ENCODE assay signal across 10 cellular contexts in the genomic region with DNA sequence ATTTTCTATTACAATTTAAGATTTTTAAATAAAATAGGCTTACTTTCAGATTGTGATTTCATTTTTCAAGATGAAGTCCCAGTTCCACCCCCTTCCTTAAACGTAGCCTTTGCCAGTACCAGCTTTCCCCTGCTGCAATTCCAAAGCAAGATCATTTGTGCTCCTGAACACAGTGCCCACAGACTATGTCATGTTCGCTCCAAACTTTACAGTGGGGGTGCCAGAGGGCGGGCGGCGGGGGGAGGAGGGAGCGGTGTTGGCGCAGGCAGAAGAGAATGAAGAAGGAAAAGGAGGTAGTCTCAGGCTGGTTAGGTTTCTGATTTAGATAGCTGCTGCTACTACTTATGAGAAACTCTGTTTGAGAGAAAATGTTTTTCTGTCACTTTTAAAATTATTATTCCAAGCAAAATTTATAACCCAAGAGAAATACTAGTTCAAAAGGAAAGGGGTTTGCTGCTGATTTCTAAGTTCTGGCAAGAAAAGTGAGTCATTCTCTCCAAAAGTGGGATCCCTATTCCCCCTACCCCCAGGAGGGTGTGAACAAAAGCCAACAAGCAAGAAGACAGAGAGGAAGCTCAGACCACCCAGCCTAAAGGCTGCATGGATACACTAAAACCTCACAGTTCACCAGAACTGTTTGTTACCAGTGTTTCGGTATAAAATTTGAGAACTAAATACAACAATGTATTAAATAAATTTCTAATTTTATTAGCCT.
DNase-seq lines count a peak whose midpoint lies in the region; ATAC-seq, FAIRE-seq and TF ChIP-seq lines count a peak whose summit lies in the region.
"Had no signal": no experiment of that assay in that cellular context is flagged by ENCODE, and none has a peak within 500 bp of the region (broad histone marks: within the 10 kb centered on the region; RNA-seq: fewer than 3 reads in every experiment).

No MANE protein-coding gene starts in this region.

- no peaks in the 10 kb centered on the region for H4K20me1 ChIP-seq in GM12878 (ENCODE audit: control insufficient read depth, insufficient read depth)

- H3K27ac ChIP-seq in GM12878 (ENCODE audit: control insufficient read depth, insufficient read depth) (peak overlapping the region; percentile 4; the same call in 1 of the 2 replicates), lower lobe of right lung (no peak overlapping the region)
- H3K27ac ChIP-seq: parathyroid adenoma had no signal

- no peak overlapping the region for H3K4me2 ChIP-seq in GM12878 (ENCODE audit: control insufficient read depth, insufficient read depth)

- no TSS peak for BruUV-seq in GM12878 (replicated peaks; lab: Mats Ljungman, UMichigan)

- no peaks in the 10 kb centered on the region for H3K9me3 ChIP-seq in GM12878 (replicated peaks; ENCODE audit: control insufficient read depth, insufficient read depth, low read length)
- H3K9me3 ChIP-seq in lower lobe of right lung, result no peaks in the 10 kb centered on the region

- CTCF ChIA-PET in GM12878 (lab: Yijun Ruan, JAX) (interaction anchor here (0.6 to 2.7 kb wide), 7 partner anchors 10 to 121 kb away, joined by 3 to 13 read pairs (median 3); no protein-coding TSS in a partner anchor), GM10248 (lab: Yijun Ruan, JAX) (no interaction called here)

- RAD21 ChIA-PET in GM12878 (lab: Charles Lee; ENCODE audit: unreplicated experiment), result interaction anchor here (0.5 to 2.2 kb wide), 15 partner anchors 11 to 298 kb away, joined by 3 to 16 read pairs (median 5); no protein-coding TSS in a partner anchor

- no peak for TF ChIP-seq CTCF in GM12878 (IDR thresholded peaks at IDR 0.05 in 2 of 3, conservative IDR thresholded peaks at IDR 0.05 in 1 of 3; ENCODE audit: control insufficient read depth in 2 of 3, extremely low read depth in 1 of 3, insufficient read depth in 1 of 3, low read depth in 3 of 3, low read length in 3 of 3)
- TF ChIP-seq CTCF in lower lobe of right lung (IDR thresholded peaks at IDR 0.05), result no peak
- no peak for TF ChIP-seq CTCF in GM10248 (IDR thresholded peaks at IDR 0.05; ENCODE audit: control extremely low read depth, extremely low read depth, low read depth, missing control alignments)

- 93% methylated on average over 4 of the region's 8 CpGs for WGBS in GM12878 (ENCODE audit: insufficient coverage, insufficient replicate concordance, low lambda C conversion rate, missing lambda C conversion rate)

- H3K27me3 ChIP-seq in GM12878 (replicated peaks in 1 of 2; ENCODE audit: control insufficient read depth in 2 of 2, insufficient read depth in 2 of 2, low read length in 1 of 2) (no peaks in the 10 kb centered on the region), lower lobe of right lung (ENCODE audit: low read depth) (no peaks in the 10 kb centered on the region)

- no peak overlapping the region for H3K9ac ChIP-seq in GM12878 (ENCODE audit: control insufficient read depth, insufficient read depth, low read length)
- H3K9ac ChIP-seq: parathyroid adenoma had no signal

- in situ Hi-C loops in GM12878 (cut with MboI), result no loop called here

- POLR2A ChIA-PET in GM12878 (lab: Charles Lee), result interaction anchor here (0.5 to 1.6 kb wide), 8 partner anchors 11 to 767 kb away, joined by 3 to 8 read pairs (median 4); no protein-coding TSS in a partner anchor
- POLR2A ChIA-PET in GM10248 (lab: Yijun Ruan, JAX), result interaction anchor here (0.7 kb wide), 1 partner anchor 296 kb away, joined by 5 read pairs; no protein-coding TSS in a partner anchor

- H3K79me2 ChIP-seq in GM12878 (ENCODE audit: control insufficient read depth, insufficient read depth, low read length), result no peaks in the 10 kb centered on the region

- peak; percentile 44 for ATAC-seq in GM19455 (IDR thresholded peaks at IDR 0.05; ENCODE audit: unreplicated experiment)
- ATAC-seq in HG03064 (IDR thresholded peaks at IDR 0.05; ENCODE audit: low read depth, unreplicated experiment), result peak; percentile 52
- peak; percentile 80 for ATAC-seq in GM12878
- ATAC-seq in lower lobe of right lung, result no peak
- ATAC-seq: effector memory CD8-positive, alpha-beta T cell had no signal

- FAIRE-seq in A204.1 (lab: Jason Lieb, UNC) (peak; percentile 11), GM12878 (lab: Jason Lieb, UNC) (no peak)

- no peak overlapping the region for H3K4me3 ChIP-seq in GM12878
- no peak overlapping the region for H3K4me3 ChIP-seq in lower lobe of right lung

- TF ChIP-seq POLR2A in GM12878 (IDR thresholded peaks at IDR 0.05; ENCODE audit: low read depth, low read length), result no peak

- no peak overlapping the region for H2AFZ ChIP-seq in GM12878 (ENCODE audit: control insufficient read depth, low read depth, low read length)
- H2AFZ ChIP-seq: parathyroid adenoma had no signal

- H3K4me1 ChIP-seq in GM12878 (ENCODE audit: control insufficient read depth, insufficient read depth, low read length) (no peaks in the 10 kb centered on the region), lower lobe of right lung (no peaks in the 10 kb centered on the region)

- DNase-seq in GM12878 (ENCODE audit: low read depth, low spot score) (no peak), lower lobe of right lung (no peak), NCI-H1105 (lab: John Stamatoyannopoulos, UW) (no peak), GM10248 (ENCODE audit: extremely low spot score) (no peak), posterior vena cava (ENCODE audit: low spot score) (no peak)
- DNase-seq: effector memory CD8-positive, alpha-beta T cell had no signal

- SMC1A ChIA-PET in GM12878 (lab: Charles Lee; ENCODE audit: uncharacterized antibody, unreplicated experiment), result interaction anchor here (0.9 to 2.6 kb wide), 14 partner anchors 10 to 161 kb away, joined by 3 to 20 read pairs (median 4); no protein-coding TSS in a partner anchor

- TF ChIP-seq EP300 in GM12878 (IDR thresholded peaks at IDR 0.05; ENCODE audit: borderline replicate concordance in 1 of 2, control insufficient read depth in 1 of 2, low read depth in 2 of 2, low read length in 2 of 2), result 0 out of 4 replicates have a peak, but pooled peaks have one; percentile 16 to 32

- H3K36me3 ChIP-seq in GM12878 (ENCODE audit: control insufficient read depth in 2 of 2, insufficient read depth in 2 of 2, low read length in 1 of 2) (no peaks in the 10 kb centered on the region), lower lobe of right lung (no peaks in the 10 kb centered on the region)

- no peak for TF ChIP-seq RAD21 in GM12878 (IDR thresholded peaks at IDR 0.05; ENCODE audit: insufficient read depth, low read depth, low read length)

- intact Hi-C loops in GM12878 (cut with micrococcal nuclease; ENCODE audit: unreplicated experiment), result no loop called here
- intact Hi-C loops in lower lobe of right lung (cut with DNase I), result no loop called here
- intact Hi-C loops in posterior vena cava (cut with DNase I), result no loop called here

TF ChIP-seq in GM12878, 131 proteins besides CTCF, POLR2A, EP300 and RAD21 (continues in another document):
- TF ChIP-seq RUNX3 (IDR thresholded peaks at IDR 0.05; ENCODE audit: low read length) (no peak), SRF (IDR thresholded peaks at IDR 0.05; ENCODE audit: low read depth in 2 of 2, low read length in 2 of 2) (no peak), TCF3 (IDR thresholded peaks at IDR 0.05; ENCODE audit: borderline replicate concordance, insufficient read depth, low read depth, low read length) (no peak), MTA2 (IDR thresholded peaks at IDR 0.05; ENCODE audit: low read depth) (peak; percentile 87), CHD2 (IDR thresholded peaks at IDR 0.05; ENCODE audit: borderline replicate concordance, low read depth, low read length) (no peak), ASH2L (IDR thresholded peaks at IDR 0.05; ENCODE audit: borderline replicate concordance, low read depth) (no peak), TCF12 (IDR thresholded peaks at IDR 0.05; ENCODE audit: low read depth, low read length) (no peak), ATF7 (IDR thresholded peaks at IDR 0.05; ENCODE audit: low read depth) (peak; percentile 53; the same call in 1 of the 2 replicates), CHD4 (IDR thresholded peaks at IDR 0.05) (no peak), FOXM1 (IDR thresholded peaks at IDR 0.05; ENCODE audit: low read depth, low read length) (no peak), SREBF1 (IDR thresholded peaks at IDR 0.05; ENCODE audit: low read length) (no peak), FOXK2 (IDR thresholded peaks at IDR 0.05) (no peak), MEF2A (IDR thresholded peaks at IDR 0.05; ENCODE audit: insufficient read depth, low read depth, low read length) (no peak), WRNIP1 (IDR thresholded peaks at IDR 0.05; ENCODE audit: borderline replicate concordance, low read depth, low read length) (no peak), RAD51 (IDR thresholded peaks at IDR 0.05) (no peak), IKZF1 (conservative IDR thresholded peaks at IDR 0.05) (peak; percentile 60), IKZF2 (IDR thresholded peaks at IDR 0.05) (peak; percentile 70 to 78)
- TF ChIP-seq, protein P1, sequence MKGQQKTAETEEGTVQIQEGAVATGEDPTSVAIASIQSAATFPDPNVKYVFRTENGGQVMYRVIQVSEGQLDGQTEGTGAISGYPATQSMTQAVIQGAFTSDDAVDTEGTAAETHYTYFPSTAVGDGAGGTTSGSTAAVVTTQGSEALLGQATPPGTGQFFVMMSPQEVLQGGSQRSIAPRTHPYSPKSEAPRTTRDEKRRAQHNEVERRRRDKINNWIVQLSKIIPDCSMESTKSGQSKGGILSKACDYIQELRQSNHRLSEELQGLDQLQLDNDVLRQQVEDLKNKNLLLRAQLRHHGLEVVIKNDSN (IDR thresholded peaks at IDR 0.05; ENCODE audit: borderline replicate concordance, extremely low read length, insufficient read depth, low read depth, low read length), result no peak
- TF ChIP-seq, protein P2, sequence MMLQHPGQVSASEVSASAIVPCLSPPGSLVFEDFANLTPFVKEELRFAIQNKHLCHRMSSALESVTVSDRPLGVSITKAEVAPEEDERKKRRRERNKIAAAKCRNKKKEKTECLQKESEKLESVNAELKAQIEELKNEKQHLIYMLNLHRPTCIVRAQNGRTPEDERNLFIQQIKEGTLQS (IDR thresholded peaks at IDR 0.05; ENCODE audit: borderline replicate concordance, extremely low read depth, low read depth, low read length), result no peak
- TF ChIP-seq, protein P3, sequence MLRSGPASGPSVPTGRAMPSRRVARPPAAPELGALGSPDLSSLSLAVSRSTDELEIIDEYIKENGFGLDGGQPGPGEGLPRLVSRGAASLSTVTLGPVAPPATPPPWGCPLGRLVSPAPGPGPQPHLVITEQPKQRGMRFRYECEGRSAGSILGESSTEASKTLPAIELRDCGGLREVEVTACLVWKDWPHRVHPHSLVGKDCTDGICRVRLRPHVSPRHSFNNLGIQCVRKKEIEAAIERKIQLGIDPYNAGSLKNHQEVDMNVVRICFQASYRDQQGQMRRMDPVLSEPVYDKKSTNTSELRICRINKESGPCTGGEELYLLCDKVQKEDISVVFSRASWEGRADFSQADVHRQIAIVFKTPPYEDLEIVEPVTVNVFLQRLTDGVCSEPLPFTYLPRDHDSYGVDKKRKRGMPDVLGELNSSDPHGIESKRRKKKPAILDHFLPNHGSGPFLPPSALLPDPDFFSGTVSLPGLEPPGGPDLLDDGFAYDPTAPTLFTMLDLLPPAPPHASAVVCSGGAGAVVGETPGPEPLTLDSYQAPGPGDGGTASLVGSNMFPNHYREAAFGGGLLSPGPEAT (IDR thresholded peaks at IDR 0.05; ENCODE audit: low read depth), result peak; percentile 45

Comparison
In these comparisons a context has a peak if more than half of its experiments do, and no peak if none do; other contexts are left out.
1. ATAC-seq: peak in GM19455 (single experiment), HG03064 (single experiment) and GM12878 (single experiment); none in lower lobe of right lung (0 of 2).